In genomic region chr13:99749627-99750026, GRCh38 we compare ENCODE assay signal across 27 cellular contexts.
A peak's percentile ranks its signal among the peaks of the same experiment; 100 is the strongest.
DNase-seq lines count a peak whose midpoint lies in the region; ATAC-seq lines count a peak whose summit lies in the region.
"Had no signal": no experiment of that assay in that cellular context is flagged by ENCODE, and none has a peak within 500 bp of the region (broad histone marks: within the 10 kb centered on the region; RNA-seq: fewer than 3 reads in every experiment).

No MANE protein-coding gene starts in this region.

- no peak overlapping the region for H3K4ac ChIP-seq in mesendoderm (ENCODE audit: low read depth, low read length)

- no peaks in the 10 kb centered on the region for H3K27me3 ChIP-seq in mesendoderm (ENCODE audit: insufficient read depth, low read length, poor library complexity)
- H3K27me3 ChIP-seq: colonic mucosa, esophagus squamous epithelium had no signal

- POLR2A ChIA-PET in activated CD4-positive, alpha-beta memory T cell treated with anti-CD3 and anti-CD28 coated beads, Interleukin-2, amount 10 ng/mL, durations not matched to agents 7 days and 5 days (lab: Charles Lee) = no interaction called here

- no CpG with 5 or more reads among the region's 6 CpGs for WGBS in mesendoderm (ENCODE audit: extremely low coverage, insufficient coverage, low lambda C conversion rate)

- no peaks in the 10 kb centered on the region for H3K36me3 ChIP-seq in mesendoderm (ENCODE audit: control insufficient read depth, insufficient read depth, low read length)
- H3K36me3 ChIP-seq: colonic mucosa, esophagus squamous epithelium, lower lobe of right lung had no signal

- no peaks in the 10 kb centered on the region for H3K79me1 ChIP-seq in mesendoderm (ENCODE audit: low read length)

- no peaks in the 10 kb centered on the region for H3K4me1 Mint-ChIP-seq in activated CD4-positive, alpha-beta memory T cell treated with anti-CD3 and anti-CD28 coated beads, Interleukin-2, amount 10 ng/mL, durations not matched to agents 7 days and 5 days
- H3K4me1 Mint-ChIP-seq: activated CD8-positive, alpha-beta memory T cell treated with anti-CD3 and anti-CD28 coated beads, Interleukin-2, amount 10 ng/mL, durations not matched to agents 7 days and 5 days; activated naive CD8-positive, alpha-beta T cell treated with anti-CD3 and anti-CD28 coated beads for 36 hours; B cell had no signal

- no peak overlapping the region for H2BK5ac ChIP-seq in mesendoderm (ENCODE audit: low read length)

- no peaks in the 10 kb centered on the region for H3K9me3 Mint-ChIP-seq in activated CD4-positive, alpha-beta memory T cell treated with anti-CD3 and anti-CD28 coated beads, Interleukin-2, amount 10 ng/mL, durations not matched to agents 7 days and 5 days
- H3K9me3 Mint-ChIP-seq: activated naive CD8-positive, alpha-beta T cell treated with anti-CD3 and anti-CD28 coated beads for 36 hours; HFFc6 had no signal

- ATAC-seq in HG02798 (IDR thresholded peaks at IDR 0.05; ENCODE audit: poor library complexity, unreplicated experiment) = no peak
- ATAC-seq: A549; activated CD8-positive, alpha-beta memory T cell treated with anti-CD3 and anti-CD28 coated beads, Interleukin-2, amount 10 ng/mL, durations not matched to agents 7 days and 5 days; lower lobe of right lung; psoas muscle; T-helper 17 cell had no signal

- H3K27ac ChIP-seq in cingulate gyrus (ENCODE audit: low read depth, low read length) (peak overlapping the region; percentile 72), mesendoderm (ENCODE audit: low read depth, low read length) (no peak overlapping the region)
- H3K27ac ChIP-seq: A549, colonic mucosa, esophagus squamous epithelium, KMS-11, lower lobe of right lung, psoas muscle had no signal

- H4K5ac ChIP-seq in mesendoderm (ENCODE audit: low read length) = no peak overlapping the region

- no peak overlapping the region for H2AK5ac ChIP-seq in mesendoderm (ENCODE audit: low read length)

- peaks cover 4% of the 10 kb centered on the region for H3K4me1 ChIP-seq in mesendoderm (ENCODE audit: control insufficient read depth, low read depth, low read length)
- H3K4me1 ChIP-seq: A549, colonic mucosa, esophagus squamous epithelium, lower lobe of right lung, psoas muscle had no signal

- no peak overlapping the region for H3K4me2 ChIP-seq in mesendoderm (ENCODE audit: low read length)
- H3K4me2 ChIP-seq: A549, KMS-11, SK-N-SH, smooth muscle cell had no signal

- no peak overlapping the region for H3K18ac ChIP-seq in mesendoderm (ENCODE audit: low read length)

- no peak overlapping the region for H3K23ac ChIP-seq in mesendoderm (ENCODE audit: low read length)

- no peak overlapping the region for H2BK120ac ChIP-seq in mesendoderm (ENCODE audit: low read depth, low read length)

- H4K8ac ChIP-seq in mesendoderm (ENCODE audit: low read depth, low read length) = no peak overlapping the region

- no peak overlapping the region for H3K9ac ChIP-seq in mesendoderm (ENCODE audit: low read length)
- H3K9ac ChIP-seq: KMS-11, SK-N-SH had no signal

- no peaks in the 10 kb centered on the region for H3K27me3 Mint-ChIP-seq in activated CD4-positive, alpha-beta memory T cell treated with anti-CD3 and anti-CD28 coated beads, Interleukin-2, amount 10 ng/mL, durations not matched to agents 7 days and 5 days
- H3K27me3 Mint-ChIP-seq: activated CD8-positive, alpha-beta memory T cell treated with anti-CD3 and anti-CD28 coated beads, Interleukin-2, amount 10 ng/mL, durations not matched to agents 7 days and 5 days; activated naive CD8-positive, alpha-beta T cell treated with anti-CD3 and anti-CD28 coated beads for 36 hours; B cell; T-helper 17 cell had no signal

- no peak overlapping the region for H3K56ac ChIP-seq in mesendoderm (ENCODE audit: low read length)

- peak; percentile 29 for DNase-seq in NCI-H748 (lab: John Stamatoyannopoulos, UW; ENCODE audit: unreplicated experiment)
- DNase-seq in NCI-H748 treated with DMSO at 0.1 percent for 48 hours (lab: John Stamatoyannopoulos, UW) = no peak
- DNase-seq in mesendoderm = peak; percentile 79
- DNase-seq in activated CD4-positive, alpha-beta memory T cell treated with anti-CD3 and anti-CD28 coated beads, Interleukin-2, amount 10 ng/mL, durations not matched to agents 7 days and 5 days = no peak
- DNase-seq in NCI-H1105 (lab: John Stamatoyannopoulos, UW) = no peak
- DNase-seq in HUDEP-2 (lab: John Stamatoyannopoulos, UW; ENCODE audit: unreplicated experiment in 76 of 76) = no peak
- DNase-seq: activated CD4-positive, alpha-beta T cell treated with anti-CD3 and anti-CD28 coated beads for 4 hours; activated CD8-positive, alpha-beta memory T cell treated with anti-CD3 and anti-CD28 coated beads, Interleukin-2, amount 10 ng/mL, durations not matched to agents 7 days and 5 days; activated naive CD8-positive, alpha-beta T cell treated with anti-CD3 and anti-CD28 coated beads for 36 hours; colonic mucosa; DMS153; esophagus squamous epithelium; GF-D8; HFFc6; lower lobe of right lung; MV-4-11; NCI-H82; psoas muscle; SK-N-SH; stimulated activated CD4-positive, alpha-beta T cell treated with anti-CD3 and anti-CD28 coated beads, Interleukin-2, amount 100 ng/mL, for 24 hours; T-helper 17 cell had no signal

- no peak overlapping the region for H3K4me3 Mint-ChIP-seq in activated CD4-positive, alpha-beta memory T cell treated with anti-CD3 and anti-CD28 coated beads, Interleukin-2, amount 10 ng/mL, durations not matched to agents 7 days and 5 days
- H3K4me3 Mint-ChIP-seq: activated CD8-positive, alpha-beta memory T cell treated with anti-CD3 and anti-CD28 coated beads, Interleukin-2, amount 10 ng/mL, durations not matched to agents 7 days and 5 days; activated naive CD8-positive, alpha-beta T cell treated with anti-CD3 and anti-CD28 coated beads for 36 hours; B cell; HFFc6; T-helper 17 cell had no signal

- no peaks in the 10 kb centered on the region for H3K79me2 ChIP-seq in mesendoderm (ENCODE audit: control insufficient read depth, insufficient read depth, low read length)

- H2BK15ac ChIP-seq in mesendoderm (replicated peaks; ENCODE audit: low read depth) = no peak overlapping the region

- H3K4me3 ChIP-seq in mesendoderm (ENCODE audit: low read length) = no peak overlapping the region
- H3K4me3 ChIP-seq: A549, colonic mucosa, esophagus squamous epithelium, lower lobe of right lung, psoas muscle, smooth muscle cell had no signal

- CTCF ChIA-PET in activated CD4-positive, alpha-beta memory T cell treated with anti-CD3 and anti-CD28 coated beads, Interleukin-2, amount 10 ng/mL, durations not matched to agents 7 days and 5 days (lab: Charles Lee) = no interaction called here

- H3K27ac Mint-ChIP-seq in activated CD4-positive, alpha-beta memory T cell treated with anti-CD3 and anti-CD28 coated beads, Interleukin-2, amount 10 ng/mL, durations not matched to agents 7 days and 5 days = no peak overlapping the region
- H3K27ac Mint-ChIP-seq: activated CD8-positive, alpha-beta memory T cell treated with anti-CD3 and anti-CD28 coated beads, Interleukin-2, amount 10 ng/mL, durations not matched to agents 7 days and 5 days; activated naive CD8-positive, alpha-beta T cell treated with anti-CD3 and anti-CD28 coated beads for 36 hours; B cell; HFFc6; T-helper 17 cell had no signal

- H3K36me3 Mint-ChIP-seq in activated CD4-positive, alpha-beta memory T cell treated with anti-CD3 and anti-CD28 coated beads, Interleukin-2, amount 10 ng/mL, durations not matched to agents 7 days and 5 days (ENCODE audit: low read depth) = no peaks in the 10 kb centered on the region
- H3K36me3 Mint-ChIP-seq: activated CD8-positive, alpha-beta memory T cell treated with anti-CD3 and anti-CD28 coated beads, Interleukin-2, amount 10 ng/mL, durations not matched to agents 7 days and 5 days had no signal

Comparison
In these comparisons a context has a peak if more than half of its experiments do, and no peak if none do; other contexts are left out.
1. DNase-seq: peak in NCI-H748 (single experiment) and mesendoderm (single experiment); none in NCI-H748 treated with DMSO at 0.1 percent for 48 hours (single experiment), activated CD4-positive, alpha-beta memory T cell treated with anti-CD3 and anti-CD28 coated beads, Interleukin-2, amount 10 ng/mL, durations not matched to agents 7 days and 5 days (single experiment), NCI-H1105 (single experiment) and HUDEP-2 (0 of 76).